ENCODE assay signal across 9 cellular contexts in genomic region chr1:22317231-22317919, GRCh38.
DNase-seq lines count a peak whose midpoint lies in the region; ATAC-seq and TF ChIP-seq lines count a peak whose summit lies in the region.
"Had no signal": no experiment of that assay in that cellular context is flagged by ENCODE, and none has a peak within 500 bp of the region (broad histone marks: within the 10 kb centered on the region; RNA-seq: fewer than 3 reads in every experiment).

No MANE protein-coding gene starts in this region.

- H3K4me1 ChIP-seq in CD8-positive, alpha-beta memory T cell (ENCODE audit: insufficient read depth, low read length): no peaks in the 10 kb centered on the region

- H3K4me3 Mint-ChIP-seq in activated T-cell treated with anti-CD3 and anti-CD28 coated beads, Interleukin-2, amount 50 U/mL, for 24 hours: no peak overlapping the region
- H3K4me3 Mint-ChIP-seq in CD8-positive, alpha-beta memory T cell: no peak overlapping the region

- no peak for TF ChIP-seq POLR2A in NB4 (IDR thresholded peaks at IDR 0.05; ENCODE audit: extremely low read depth, insufficient read length)

- ATAC-seq in HG02623 (IDR thresholded peaks at IDR 0.05; ENCODE audit: unreplicated experiment) (no peak), GM21526 (IDR thresholded peaks at IDR 0.05; ENCODE audit: low FRiP score, unreplicated experiment) (no peak)

- no peaks in the 10 kb centered on the region for H3K36me3 Mint-ChIP-seq in activated T-cell treated with anti-CD3 and anti-CD28 coated beads, Interleukin-2, amount 50 U/mL, for 24 hours (ENCODE audit: low read depth)
- no peaks in the 10 kb centered on the region for H3K36me3 Mint-ChIP-seq in CD8-positive, alpha-beta memory T cell

- no peaks in the 10 kb centered on the region for H3K9me3 Mint-ChIP-seq in activated T-cell treated with anti-CD3 and anti-CD28 coated beads, Interleukin-2, amount 50 U/mL, for 24 hours
- no peaks in the 10 kb centered on the region for H3K9me3 Mint-ChIP-seq in CD8-positive, alpha-beta memory T cell

- H3K27me3 Mint-ChIP-seq in activated T-cell treated with anti-CD3 and anti-CD28 coated beads, Interleukin-2, amount 50 U/mL, for 24 hours: peaks cover 37% of the 10 kb centered on the region
- peaks cover 13 to 38% of the 10 kb centered on the region in 2 donors for H3K27me3 Mint-ChIP-seq in CD8-positive, alpha-beta memory T cell

- no peak overlapping the region for H3K27ac ChIP-seq in CD8-positive, alpha-beta memory T cell (ENCODE audit: low read depth, low read length)

- no peaks in the 10 kb centered on the region for H3K36me3 ChIP-seq in CD8-positive, alpha-beta memory T cell (ENCODE audit: insufficient read depth, low read length)

- no peaks in the 10 kb centered on the region for H3K9me3 ChIP-seq in CD8-positive, alpha-beta memory T cell (ENCODE audit: low read length)

- H3K27ac Mint-ChIP-seq in activated T-cell treated with anti-CD3 and anti-CD28 coated beads, Interleukin-2, amount 50 U/mL, for 24 hours: no peak overlapping the region
- H3K27ac Mint-ChIP-seq in CD8-positive, alpha-beta memory T cell: no peak overlapping the region

- peak; percentile 35 to 39 for DNase-seq in activated T-cell treated with anti-CD3 and anti-CD28 coated beads, Interleukin-2, amount 50 U/mL, for 48 hours
- DNase-seq in activated T-cell treated with anti-CD3 and anti-CD28 coated beads, Interleukin-2, amount 50 U/mL, for 24 hours: no peak
- peak; percentile 40 for DNase-seq in NB4 (ENCODE audit: low read depth)
- DNase-seq in ecto neural progenitor cell (ENCODE audit: low spot score): peak; percentile 70
- DNase-seq in stimulated activated CD8-positive, alpha-beta memory T cell treated with anti-CD3 and anti-CD28 coated beads, Interleukin-4, amount 100 ng/mL, for 48 hours: peak; percentile 57
- no peak for DNase-seq in CD8-positive, alpha-beta memory T cell
- DNase-seq: NK-92 treated with Interleukin-12 subunit alpha and Interleukin-12 subunit beta, amount 100 ng/mL, for 24 hours had no signal

- H3K4me1 Mint-ChIP-seq in activated T-cell treated with anti-CD3 and anti-CD28 coated beads, Interleukin-2, amount 50 U/mL, for 24 hours (ENCODE audit: low read depth): no peaks in the 10 kb centered on the region
- H3K4me1 Mint-ChIP-seq in CD8-positive, alpha-beta memory T cell: no peaks in the 10 kb centered on the region

- no peak overlapping the region for H3K4me3 ChIP-seq in NB4 (ENCODE audit: low read depth, low read length)
- no peak overlapping the region for H3K4me3 ChIP-seq in CD8-positive, alpha-beta memory T cell (ENCODE audit: low read length)

- CTCF ChIA-PET in CD8-positive, alpha-beta memory T cell (lab: Charles Lee): no interaction called here

- peaks cover 3% of the 10 kb centered on the region for H3K27me3 ChIP-seq in CD8-positive, alpha-beta memory T cell (ENCODE audit: insufficient read depth, low read length, poor library complexity, severe bottlenecking)

- TF ChIP-seq CTCF in NB4 (IDR thresholded peaks at IDR 0.05; ENCODE audit: low read depth, low read length): peak; percentile 71

- POLR2A ChIA-PET in CD8-positive, alpha-beta memory T cell (lab: Charles Lee): no interaction called here

Comparison
In these comparisons a context has a peak if more than half of its experiments do, and no peak if none do; other contexts are left out.
1. DNase-seq: peak in activated T-cell treated with anti-CD3 and anti-CD28 coated beads, Interleukin-2, amount 50 U/mL, for 48 hours (2 of 2), NB4 (single experiment), ecto neural progenitor cell (single experiment) and stimulated activated CD8-positive, alpha-beta memory T cell treated with anti-CD3 and anti-CD28 coated beads, Interleukin-4, amount 100 ng/mL, for 48 hours (single experiment); none in activated T-cell treated with anti-CD3 and anti-CD28 coated beads, Interleukin-2, amount 50 U/mL, for 24 hours (single experiment) and CD8-positive, alpha-beta memory T cell (0 of 5).